Comparison of ENCODE assay signal across 21 cellular contexts in the genomic region with DNA sequence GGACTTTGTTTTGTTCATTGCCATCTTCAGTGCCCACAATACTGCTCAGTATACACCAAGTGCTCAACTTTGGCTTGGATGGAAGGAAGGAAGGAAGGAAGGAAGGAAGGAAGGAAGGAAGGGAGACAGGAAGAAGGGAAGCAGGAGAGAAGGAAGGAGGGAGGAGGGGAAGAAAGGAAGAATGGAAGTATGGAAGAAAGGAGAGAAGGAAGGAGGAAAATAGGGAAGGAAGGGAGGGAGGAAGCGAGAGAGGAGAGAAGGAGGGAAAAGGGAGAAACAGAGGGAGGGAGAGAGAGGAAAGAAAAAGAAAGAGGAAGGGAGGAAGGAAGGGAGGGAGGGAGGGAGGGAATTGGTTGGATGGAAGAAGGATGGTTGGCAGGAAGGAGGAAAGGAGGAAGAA.
"Had no signal": no experiment of that assay in that cellular context is flagged by ENCODE, and none has a peak within 500 bp of the region (broad histone marks: within the 10 kb centered on the region; RNA-seq: fewer than 3 reads in every experiment).

No MANE protein-coding gene starts in this region.

- H3K9me3 Mint-ChIP-seq: activated CD4-positive, alpha-beta memory T cell treated with anti-CD3 and anti-CD28 coated beads, Interleukin-2, amount 10 ng/mL, durations not matched to agents 7 days and 5 days; nephron; T-cell; WTC11 had no signal

- H3K27ac ChIP-seq: body of pancreas, dorsolateral prefrontal cortex, esophagus squamous epithelium, gastrocnemius medialis, left ventricle myocardium inferior, neutrophil, ovary, prostate gland, right atrium auricular region, tibial artery had no signal

- H3K27me3 ChIP-seq: body of pancreas, esophagus squamous epithelium, gastrocnemius medialis, ovary, right atrium auricular region, tibial artery had no signal

- H3K4me3 Mint-ChIP-seq: activated CD4-positive, alpha-beta memory T cell treated with anti-CD3 and anti-CD28 coated beads, Interleukin-2, amount 10 ng/mL, durations not matched to agents 7 days and 5 days; activated T-helper 1 cell treated with anti-CD3 and anti-CD28 coated beads, Interleukin-12 subunit alpha, Interleukin-12 subunit beta, Interleukin-2, Interleukin-4 antibody, amounts not matched to agents 30 ng/mL and 10 ng/mL and 1 ng/mL, durations not matched to agents 14 hours and 24 hours and 36 hours; nephron; WTC11 had no signal

- H3K36me3 Mint-ChIP-seq: T-cell, WTC11 had no signal

- H3K9me3 ChIP-seq: body of pancreas, esophagus squamous epithelium, gastrocnemius medialis, left ventricle myocardium inferior, neutrophil, ovary, prostate gland, right atrium auricular region, tibial artery had no signal

- ATAC-seq: body of pancreas; gastrocnemius medialis; stimulated activated naive CD8-positive, alpha-beta T cell treated with anti-CD3 and anti-CD28 coated beads, Interleukin-15, amount 100 ng/mL, for 72 hours; WTC11 had no signal

- H3K4me1 ChIP-seq: body of pancreas, esophagus squamous epithelium, prostate gland, right atrium auricular region, tibial artery had no signal

- H3K27me3 Mint-ChIP-seq: stimulated activated naive CD8-positive, alpha-beta T cell treated with anti-CD3 and anti-CD28 coated beads, Interleukin-15, amount 100 ng/mL, for 72 hours; T-cell had no signal

- DNase-seq: activated CD4-positive, alpha-beta memory T cell treated with anti-CD3 and anti-CD28 coated beads, Interleukin-2, amount 10 ng/mL, durations not matched to agents 7 days and 5 days; activated gamma-delta T cell; body of pancreas; dorsolateral prefrontal cortex; esophagus squamous epithelium; gastrocnemius medialis; hippocampal formation; left ventricle myocardium inferior; ovary; stimulated activated CD4-positive, alpha-beta T cell treated with anti-CD3 and anti-CD28 coated beads, Interleukin-12 subunit alpha, Interleukin-12 subunit beta, amount 100 ng/mL, for 4 hours; stimulated activated CD4-positive, alpha-beta T cell treated with anti-CD3 and anti-CD28 coated beads, Interleukin-4, amount 100 ng/mL, for 4 hours; stimulated activated naive CD8-positive, alpha-beta T cell treated with anti-CD3 and anti-CD28 coated beads, Interleukin-15, amount 100 ng/mL, for 72 hours; T-cell; T1000; tibial artery had no signal

- H3K36me3 ChIP-seq: esophagus squamous epithelium, gastrocnemius medialis, left ventricle myocardium inferior, neutrophil, ovary, prostate gland, right atrium auricular region, tibial artery had no signal

- H3K4me3 ChIP-seq: body of pancreas, dorsolateral prefrontal cortex, esophagus squamous epithelium, gastrocnemius medialis, left ventricle myocardium inferior, ovary, prostate gland, right atrium auricular region, tibial artery had no signal

- H3K27ac Mint-ChIP-seq: activated CD4-positive, alpha-beta memory T cell treated with anti-CD3 and anti-CD28 coated beads, Interleukin-2, amount 10 ng/mL, durations not matched to agents 7 days and 5 days; activated T-helper 1 cell treated with anti-CD3 and anti-CD28 coated beads, Interleukin-12 subunit alpha, Interleukin-12 subunit beta, Interleukin-2, Interleukin-4 antibody, amounts not matched to agents 30 ng/mL and 10 ng/mL and 1 ng/mL, durations not matched to agents 14 hours and 24 hours and 36 hours; nephron; WTC11 had no signal
